In genomic region chr2:20050712-20051517, GRCh38 we compare ENCODE assay signal across 8 cellular contexts. TPM values are rescaled to one million over a fixed set of nuclear protein-coding genes. Genes with fewer than 3 reads are reported as not detected.
DNase-seq lines count a peak whose midpoint lies in the region; ATAC-seq and TF ChIP-seq lines count a peak whose summit lies in the region.

No MANE protein-coding gene starts in this region.

- ATAC-seq in GM19397 (IDR thresholded peaks at IDR 0.05; ENCODE audit: unreplicated experiment) (peak; percentile 18), HG03439 (IDR thresholded peaks at IDR 0.05; ENCODE audit: unreplicated experiment) (peak; percentile 23)

- peak; percentile 46 for DNase-seq in DMS114 treated with DMSO at 0.1 percent for 48 hours (lab: John Stamatoyannopoulos, UW; ENCODE audit: unreplicated experiment)
- peak; percentile 78 for DNase-seq in astrocyte of the hippocampus (ENCODE audit: low read depth, low spot score)
- peak in 41 of 51 donors; percentile 6 to 73 (median 38) for DNase-seq in hypothalamus (lab: John Stamatoyannopoulos, UW)
- DNase-seq in putamen (ENCODE audit: low spot score): peak; percentile 48
- DNase-seq in NCI-H187 treated with DMSO at 0.1 percent for 48 hours (lab: John Stamatoyannopoulos, UW): no peak

TF ChIP-seq in PFSK-1, 5 proteins besides CTCF, POLR2A, EP300 and RAD21:
- TF ChIP-seq SIN3A (IDR thresholded peaks at IDR 0.05; ENCODE audit: borderline replicate concordance, insufficient read depth, low read length): peak; percentile 45; the same call in 1 of the 2 replicates
- TF ChIP-seq POLR2AphosphoS5 (IDR thresholded peaks at IDR 0.05; ENCODE audit: low read depth, low read length): no peak

RNA-seq across cellular contexts. Expression of gene LAPTM4A, which starts 0.5 kb away (rescaled TPM):
- polyA plus RNA-seq in PFSK-1 (2012; ENCODE audit: insufficient read length, low read depth): 239 TPM

RNA-seq across cellular contexts. Expression of gene MATN3, which starts 38.4 kb away (rescaled TPM):
- polyA plus RNA-seq in PFSK-1 (2012; ENCODE audit: insufficient read length, low read depth): 14.1 TPM
